Comparison of ENCODE assay signal across 8 cellular contexts in genomic region chr11:65919151-65920034, GRCh38. TPM values are rescaled to one million over a fixed set of nuclear protein-coding genes. Genes with fewer than 3 reads are reported as not detected.
DNase-seq lines count a peak whose midpoint lies in the region; ATAC-seq and TF ChIP-seq lines count a peak whose summit lies in the region.

Gene DRAP1 (plus strand): TSS chr11:65919426. CDS start chr11:65919502, 76 bp downstream.

- H3K4me3 ChIP-seq in DND-41 (ENCODE audit: low read depth in 1 of 2, low read length in 2 of 2) (peak within 1 kb of the TSS; percentile 99), fibroblast of lung (replicated peaks in 1 of 4; ENCODE audit: control extremely low read depth in 1 of 4, insufficient read depth in 1 of 4, low read depth in 3 of 4, low read length in 4 of 4) (peak within 1 kb of the TSS; percentile 74 to 95 (median 92))
- peak within 1 kb of the TSS; percentile 83 for H3K4me3 ChIP-seq in naive thymus-derived CD4-positive, alpha-beta T cell (ENCODE audit: low read length)

- H3K4me2 ChIP-seq in DND-41 (ENCODE audit: insufficient read depth, low read length): peak within 1 kb of the TSS; percentile 98
- H3K4me2 ChIP-seq in fibroblast of lung (ENCODE audit: extremely low read depth, insufficient read depth, low read length): peak within 1 kb of the TSS; percentile 86

- H3K27me3 Mint-ChIP-seq in activated T-helper 17 cell treated with anti-CD3 and anti-CD28 coated beads, Interleukin-2, amount 50 U/mL, for 72 hours: no peaks in the 10 kb centered on the region
- H3K27me3 Mint-ChIP-seq in naive thymus-derived CD4-positive, alpha-beta T cell: no peaks in the 10 kb centered on the region
- H3K27me3 Mint-ChIP-seq in stimulated activated memory B cell treated with anti-CD40 and anti-IgM and Interleukin-4, amounts not matched to agents 10 μg/mL and 1 μg/mL and 100 μg/mL, for 72 hours: no peaks in the 10 kb centered on the region

- H3K79me2 ChIP-seq in DND-41 (ENCODE audit: insufficient read depth, low read length): peaks cover 36% of the 10 kb centered on the region
- H3K79me2 ChIP-seq in fibroblast of lung (ENCODE audit: control insufficient read depth, insufficient read depth, low read length): peaks cover 64% of the 10 kb centered on the region

- peak within 1 kb of the TSS; percentile 86 for H3K4me3 Mint-ChIP-seq in activated T-helper 17 cell treated with anti-CD3 and anti-CD28 coated beads, Interleukin-2, amount 50 U/mL, for 72 hours
- peak within 1 kb of the TSS; percentile 86 to 96 (median 93) for H3K4me3 Mint-ChIP-seq in naive thymus-derived CD4-positive, alpha-beta T cell
- H3K4me3 Mint-ChIP-seq in stimulated activated memory B cell treated with anti-CD40 and anti-IgM and Interleukin-4, amounts not matched to agents 10 μg/mL and 1 μg/mL and 100 μg/mL, for 72 hours: peak within 1 kb of the TSS; percentile 97

- H2AFZ ChIP-seq in DND-41 (ENCODE audit: low read depth, low read length) (peak within 1 kb of the TSS; percentile 94), fibroblast of lung (ENCODE audit: low read length) (peak within 1 kb of the TSS; percentile 56)

- H3K9ac ChIP-seq in DND-41 (ENCODE audit: low read depth, low read length) (peak within 1 kb of the TSS; percentile 99), fibroblast of lung (ENCODE audit: insufficient read depth, low read length) (peak within 1 kb of the TSS; percentile 94)

- H3K9me3 Mint-ChIP-seq in activated T-helper 17 cell treated with anti-CD3 and anti-CD28 coated beads, Interleukin-2, amount 50 U/mL, for 72 hours: no peaks in the 10 kb centered on the region
- H3K9me3 Mint-ChIP-seq in naive thymus-derived CD4-positive, alpha-beta T cell: no peaks in the 10 kb centered on the region
- no peaks in the 10 kb centered on the region for H3K9me3 Mint-ChIP-seq in stimulated activated memory B cell treated with anti-CD40 and anti-IgM and Interleukin-4, amounts not matched to agents 10 μg/mL and 1 μg/mL and 100 μg/mL, for 72 hours

- H3K36me3 ChIP-seq in DND-41 (ENCODE audit: insufficient read depth, low read length) (peaks cover 48% of the 10 kb centered on the region), fibroblast of lung (ENCODE audit: control insufficient read depth, insufficient read depth, low read length) (peaks cover 18% of the 10 kb centered on the region)
- H3K36me3 ChIP-seq in naive thymus-derived CD4-positive, alpha-beta T cell (ENCODE audit: control insufficient read depth in 2 of 3, insufficient read depth in 3 of 3, low read length in 3 of 3): peaks cover 0 to 39% (median 4%) of the 10 kb centered on the region in 3 experiments

- TF ChIP-seq CTCF in DND-41 (IDR thresholded peaks at IDR 0.05; ENCODE audit: borderline replicate concordance, extremely low read depth, low read length, poor library complexity, severe bottlenecking) (no peak), RWPE1 (conservative IDR thresholded peaks at IDR 0.05; ENCODE audit: low read depth) (no peak), fibroblast of lung (conservative IDR thresholded peaks at IDR 0.05 in 1 of 2, IDR thresholded peaks at IDR 0.05 in 1 of 2; ENCODE audit: low read depth in 1 of 2, low read length in 2 of 2) (no peak)

- peak; percentile 98 for DNase-seq in DND-41
- DNase-seq in H4 (ENCODE audit: low spot score): peak; percentile 95
- peak; percentile 98 for DNase-seq in LoVo (ENCODE audit: low spot score)
- peak; percentile 94 for DNase-seq in RWPE1 (ENCODE audit: low spot score)
- peak; percentile 98 to 99 for DNase-seq in fibroblast of lung (ENCODE audit: low read depth in 2 of 2)
- peak; percentile 95 to 98 (median 97) for DNase-seq in naive thymus-derived CD4-positive, alpha-beta T cell

- H3K27me3 ChIP-seq in DND-41 (ENCODE audit: insufficient read depth, low read length, poor library complexity): no peaks in the 10 kb centered on the region
- H3K27me3 ChIP-seq in fibroblast of lung (ENCODE audit: control insufficient read depth, insufficient read depth, low read length): no peaks in the 10 kb centered on the region
- H3K27me3 ChIP-seq in naive thymus-derived CD4-positive, alpha-beta T cell (ENCODE audit: control insufficient read depth in 2 of 2, insufficient read depth in 2 of 2, low read length in 2 of 2): no peaks in the 10 kb centered on the region

- H3K27ac Mint-ChIP-seq in activated T-helper 17 cell treated with anti-CD3 and anti-CD28 coated beads, Interleukin-2, amount 50 U/mL, for 72 hours: peak within 1 kb of the TSS; percentile 89
- peak within 1 kb of the TSS; percentile 79 to 96 (median 90) for H3K27ac Mint-ChIP-seq in naive thymus-derived CD4-positive, alpha-beta T cell
- peak within 1 kb of the TSS; percentile 88 for H3K27ac Mint-ChIP-seq in stimulated activated memory B cell treated with anti-CD40 and anti-IgM and Interleukin-4, amounts not matched to agents 10 μg/mL and 1 μg/mL and 100 μg/mL, for 72 hours

- intact Hi-C loops in naive thymus-derived CD4-positive, alpha-beta T cell (cut with micrococcal nuclease): loop anchor here (1.0 kb wide), 15 partner anchors 9 to 349 kb away; partner anchors contain the start of genes BANF1 (in 2 of the 2), EIF1AD (in 2 of the 2), FOSL1 (in 2 of the 2) and PCNX3 (in 2 of the 2)

- H3K4me1 Mint-ChIP-seq in activated T-helper 17 cell treated with anti-CD3 and anti-CD28 coated beads, Interleukin-2, amount 50 U/mL, for 72 hours: peaks cover 14% of the 10 kb centered on the region
- H3K4me1 Mint-ChIP-seq in naive thymus-derived CD4-positive, alpha-beta T cell: peaks cover 32 to 61% (median 36%) of the 10 kb centered on the region in 7 donors
- peaks cover 49% of the 10 kb centered on the region for H3K4me1 Mint-ChIP-seq in stimulated activated memory B cell treated with anti-CD40 and anti-IgM and Interleukin-4, amounts not matched to agents 10 μg/mL and 1 μg/mL and 100 μg/mL, for 72 hours

- peaks cover 41% of the 10 kb centered on the region for H3K36me3 Mint-ChIP-seq in activated T-helper 17 cell treated with anti-CD3 and anti-CD28 coated beads, Interleukin-2, amount 50 U/mL, for 72 hours (ENCODE audit: low read depth)
- H3K36me3 Mint-ChIP-seq in naive thymus-derived CD4-positive, alpha-beta T cell: peaks cover 4 to 33% (median 13%) of the 10 kb centered on the region in 5 donors
- H3K36me3 Mint-ChIP-seq in stimulated activated memory B cell treated with anti-CD40 and anti-IgM and Interleukin-4, amounts not matched to agents 10 μg/mL and 1 μg/mL and 100 μg/mL, for 72 hours: peaks cover 28% of the 10 kb centered on the region

- POLR2A ChIA-PET in RWPE1 (lab: Yijun Ruan, JAX; ENCODE audit: low non-redundant PET): no interaction called here
- POLR2A ChIA-PET in naive thymus-derived CD4-positive, alpha-beta T cell (lab: Charles Lee): interaction anchor here (0.8 to 5.7 kb wide), 15 partner anchors 11 to 86 kb away, joined by 3 to 54 read pairs (median 6); partner anchors contain the start of genes CCDC85B, FIBP, MUS81 and SART1

- H3K27ac ChIP-seq in DND-41 (ENCODE audit: low read length): peak within 1 kb of the TSS; percentile 94
- peak within 1 kb of the TSS; percentile 93 for H3K27ac ChIP-seq in RWPE1
- peak within 1 kb of the TSS; percentile 99 for H3K27ac ChIP-seq in fibroblast of lung (ENCODE audit: insufficient read depth, low read length)
- H3K27ac ChIP-seq in naive thymus-derived CD4-positive, alpha-beta T cell (ENCODE audit: low read depth, low read length): peak within 1 kb of the TSS; percentile 95

- H3K4me1 ChIP-seq in DND-41 (ENCODE audit: insufficient read depth, low read length) (peaks cover 33% of the 10 kb centered on the region), fibroblast of lung (ENCODE audit: control insufficient read depth, extremely low read depth, insufficient read depth, low read length) (peaks cover 38% of the 10 kb centered on the region)
- peaks cover 26 to 28% of the 10 kb centered on the region in 2 donors for H3K4me1 ChIP-seq in naive thymus-derived CD4-positive, alpha-beta T cell (ENCODE audit: control insufficient read depth in 2 of 2, insufficient read depth in 2 of 2, low read length in 2 of 2)

- peaks cover 15% of the 10 kb centered on the region for H4K20me1 ChIP-seq in DND-41 (ENCODE audit: insufficient read depth, low read length)
- no peaks in the 10 kb centered on the region for H4K20me1 ChIP-seq in fibroblast of lung (ENCODE audit: control insufficient read depth, extremely low read depth, insufficient read depth, low read length)

- H3K9me3 ChIP-seq in DND-41 (ENCODE audit: insufficient read depth, low read length, severe bottlenecking) (no peaks in the 10 kb centered on the region), fibroblast of lung (ENCODE audit: control insufficient read depth, insufficient read depth, low read depth, low read length) (no peaks in the 10 kb centered on the region)
- no peaks in the 10 kb centered on the region for H3K9me3 ChIP-seq in naive thymus-derived CD4-positive, alpha-beta T cell (ENCODE audit: control insufficient read depth in 2 of 3, low read length in 3 of 3)

- ATAC-seq in DND-41 (ENCODE audit: insufficient read depth, low read depth): peak; percentile 91
- ATAC-seq in activated T-helper 17 cell treated with anti-CD3 and anti-CD28 coated beads, Interleukin-2, amount 50 U/mL, for 72 hours (replicated peaks): peak; percentile 93
- ATAC-seq in naive thymus-derived CD4-positive, alpha-beta T cell: peak; percentile 93
- peak; percentile 96 for ATAC-seq in stimulated activated memory B cell treated with anti-CD40 and anti-IgM and Interleukin-4, amounts not matched to agents 10 μg/mL and 1 μg/mL and 100 μg/mL, for 72 hours

- CTCF ChIA-PET in RWPE1 (lab: Yijun Ruan, JAX): interaction anchor here (1.0 kb wide), 1 partner anchor 31 kb away, joined by 5 read pairs; the partner anchor contains the start of gene FIBP
- CTCF ChIA-PET in naive thymus-derived CD4-positive, alpha-beta T cell (lab: Charles Lee): interaction anchor here (0.5 to 2.3 kb wide), 3 partner anchors 23 to 159 kb away, joined by 3 to 13 read pairs (median 3); partner anchors contain the start of gene CCDC85B

RNA-seq across cellular contexts. Expression of gene DRAP1, which starts in this region (rescaled TPM):
- total RNA-seq in H4 (2014; rRNA removed; shearing (Covaris generic)): 181 and 235 TPM in 2 replicates
- total RNA-seq in activated T-helper 17 cell treated with anti-CD3 and anti-CD28 coated beads, Interleukin-2, amount 50 U/mL, for 72 hours: 10 to 100 TPM; 85.3 to 94.5 TPM
- total RNA-seq in fibroblast of lung: 155 and 300 TPM in 2 replicates
- polyA plus RNA-seq in fibroblast of lung: 130 and 275 TPM in 2 replicates
- polyA plus RNA-seq in fibroblast of lung (2012): 329 and 696 TPM in 2 replicates
- polyA minus RNA-seq in fibroblast of lung (ENCODE audit: low replicate concordance): 60.5 and 98.3 TPM in 2 replicates
- total RNA-seq in naive thymus-derived CD4-positive, alpha-beta T cell: 100 to 1,000 TPM in 1 of 5 experiments, 10 to 100 TPM in 4; 72.6 to 166 (median 81.9) TPM
- 10 to 100 TPM; 87.7 to 89.3 TPM for polyA plus RNA-seq in naive thymus-derived CD4-positive, alpha-beta T cell

Comparison
In these comparisons a context has a peak if more than half of its experiments do, and no peak if none do; other contexts are left out.
1. Peak in every context shown above with its lines: DNase-seq, ATAC-seq, H3K4me3 ChIP-seq and H3K27ac ChIP-seq.